In genomic region chr18:11005528-11005927, GRCh38 we compare ENCODE assay signal across 12 cellular contexts.
A peak's percentile ranks its signal among the peaks of the same experiment; 100 is the strongest.
DNase-seq lines count a peak whose midpoint lies in the region; ATAC-seq and FAIRE-seq lines count a peak whose summit lies in the region.
"Had no signal": no experiment of that assay in that cellular context is flagged by ENCODE, and none has a peak within 500 bp of the region (broad histone marks: within the 10 kb centered on the region; RNA-seq: fewer than 3 reads in every experiment).

No MANE protein-coding gene starts in this region.

- no peaks in the 10 kb centered on the region for H3K79me1 ChIP-seq in neuronal stem cell (ENCODE audit: low read depth, low read length)

- H2BK15ac ChIP-seq in neuronal stem cell (ENCODE audit: low read length): no peak overlapping the region

- no peak overlapping the region for H4K8ac ChIP-seq in neuronal stem cell (ENCODE audit: low read depth, low read length)

- H3K27me3 Mint-ChIP-seq in immature natural killer cell (ENCODE audit: low read depth in 3 of 3): no peaks in the 10 kb centered on the region
- H3K27me3 Mint-ChIP-seq: activated CD4-positive, alpha-beta T cell treated with anti-CD3 and anti-CD28 coated beads for 36 hours had no signal

- no peaks in the 10 kb centered on the region for H3K9me3 ChIP-seq in neuronal stem cell (replicated peaks in 1 of 2; ENCODE audit: control insufficient read depth in 2 of 2, insufficient read depth in 1 of 2, low read depth in 1 of 2, low read length in 2 of 2)
- H3K9me3 ChIP-seq in HAP-1: no peaks in the 10 kb centered on the region; the same call in 1 of the 2 replicates
- H3K9me3 ChIP-seq: upper lobe of left lung had no signal

- H3K27ac Mint-ChIP-seq in immature natural killer cell: no peak overlapping the region
- H3K27ac Mint-ChIP-seq: activated CD4-positive, alpha-beta T cell treated with anti-CD3 and anti-CD28 coated beads for 36 hours had no signal

- no peaks in the 10 kb centered on the region for H3K36me3 Mint-ChIP-seq in immature natural killer cell

- H2AFZ ChIP-seq in neuronal stem cell (ENCODE audit: low read length): peak overlapping the region; percentile 63

- WGBS in neuronal stem cell (ENCODE audit: extremely low coverage in 2 of 2, insufficient read length in 2 of 2, insufficient replicate concordance in 1 of 2), 2 donors: no CpG with 5 or more reads among the region's 5 CpGs

- no peak overlapping the region for H4K91ac ChIP-seq in neuronal stem cell (ENCODE audit: low read depth, low read length, poor library complexity)

- H3K27ac ChIP-seq in neuronal stem cell (replicated peaks; ENCODE audit: low read length): no peak overlapping the region
- H3K27ac ChIP-seq: upper lobe of left lung had no signal

- H3K27me3 ChIP-seq in neuronal stem cell (ENCODE audit: control insufficient read depth in 3 of 3, insufficient read depth in 3 of 3, low read depth in 1 of 3, low read length in 3 of 3) (peaks cover 0 to 2% (median 0%) of the 10 kb centered on the region in 3 experiments), HAP-1 (ENCODE audit: low read depth) (no peaks in the 10 kb centered on the region)
- H3K27me3 ChIP-seq: upper lobe of left lung had no signal

- DNase-seq in ELR (ENCODE audit: low read depth) (peak; percentile 70), RCC 7860 (ENCODE audit: low spot score) (peak; percentile 80), fibroblast of peridontal ligament (ENCODE audit: extremely low read depth) (peak; percentile 1), neuronal stem cell (ENCODE audit: low spot score) (peak; percentile 6), immature natural killer cell (no peak), HAP-1 (ENCODE audit: low spot score in 2 of 2) (no peak)
- no peak for DNase-seq in stimulated activated CD4-positive, alpha-beta T cell treated with anti-CD3 and anti-CD28 coated beads, Interleukin-15, amount 100 ng/mL, for 24 hours
- DNase-seq: activated CD4-positive, alpha-beta T cell treated with anti-CD3 and anti-CD28 coated beads for 36 hours; NCI-H446 treated with DMSO at 0.1 percent for 48 hours; stimulated activated CD4-positive, alpha-beta T cell treated with anti-CD3 and anti-CD28 coated beads, Interleukin-1b, Interleukin-23, amount 100 ng/mL, for 48 hours; upper lobe of left lung had no signal

- no peaks in the 10 kb centered on the region for H3K4me1 Mint-ChIP-seq in immature natural killer cell
- H3K4me1 Mint-ChIP-seq: activated CD4-positive, alpha-beta T cell treated with anti-CD3 and anti-CD28 coated beads for 36 hours had no signal

- H3K14ac ChIP-seq in neuronal stem cell (ENCODE audit: low read length): no peak overlapping the region

- no peak overlapping the region for H3K4me3 Mint-ChIP-seq in immature natural killer cell
- H3K4me3 Mint-ChIP-seq: activated CD4-positive, alpha-beta T cell treated with anti-CD3 and anti-CD28 coated beads for 36 hours had no signal

- no peak overlapping the region for H2BK120ac ChIP-seq in neuronal stem cell (ENCODE audit: low read depth, low read length)

- no peak overlapping the region for H3K23ac ChIP-seq in neuronal stem cell (ENCODE audit: low read depth, low read length, poor library complexity)

- no peak overlapping the region for H3K4me2 ChIP-seq in neuronal stem cell (ENCODE audit: insufficient read depth, low read length, poor library complexity, severe bottlenecking)

- H3K4me3 ChIP-seq in neuronal stem cell (ENCODE audit: low read length in 2 of 2) (peak overlapping the region in 1 of 2 donors; percentile 11), HAP-1 (no peak overlapping the region)
- H3K4me3 ChIP-seq: upper lobe of left lung had no signal

- H3K36me3 ChIP-seq in neuronal stem cell (replicated peaks in 1 of 2; ENCODE audit: control insufficient read depth in 2 of 2, insufficient read depth in 2 of 2, low read length in 2 of 2): no peaks in the 10 kb centered on the region
- no peaks in the 10 kb centered on the region for H3K36me3 ChIP-seq in HAP-1 (replicated peaks)
- H3K36me3 ChIP-seq: upper lobe of left lung had no signal

- peak; percentile 80 for FAIRE-seq in RCC 7860 (lab: Jason Lieb, UNC)

- no peak overlapping the region for H3K4ac ChIP-seq in neuronal stem cell (ENCODE audit: low read length)

- H3K4me1 ChIP-seq in neuronal stem cell (ENCODE audit: control insufficient read depth in 2 of 2, insufficient read depth in 1 of 2, low read depth in 1 of 2, low read length in 2 of 2) (peaks cover 7 to 12% of the 10 kb centered on the region in 2 donors), HAP-1 (no peaks in the 10 kb centered on the region)
- H3K4me1 ChIP-seq: upper lobe of left lung had no signal

- in situ Hi-C loops in HAP-1 (cut with MboI; ENCODE audit: low sequenced_read_pairs): no loop called here

- no peak overlapping the region for H3K18ac ChIP-seq in neuronal stem cell (ENCODE audit: low read length)

- H2BK5ac ChIP-seq in neuronal stem cell (ENCODE audit: low read length): no peak overlapping the region

- no peak for ATAC-seq in GM18861 (IDR thresholded peaks at IDR 0.05; ENCODE audit: unreplicated experiment)
- ATAC-seq: activated CD4-positive, alpha-beta T cell treated with anti-CD3 and anti-CD28 coated beads for 36 hours had no signal

- no peak overlapping the region for H3K9ac ChIP-seq in neuronal stem cell (ENCODE audit: low read depth, low read length, poor library complexity)

- peaks cover 0 to 5% (median 0%) of the 10 kb centered on the region in 6 donors for H3K9me3 Mint-ChIP-seq in immature natural killer cell

- H2BK12ac ChIP-seq in neuronal stem cell (ENCODE audit: low read length): no peak overlapping the region

- no peak overlapping the region for H2AK5ac ChIP-seq in neuronal stem cell (ENCODE audit: low read depth, low read length)

Comparison
In these comparisons a context has a peak if more than half of its experiments do, and no peak if none do; other contexts are left out.
1. DNase-seq: peak in ELR (single experiment), RCC 7860 (single experiment), fibroblast of peridontal ligament (single experiment) and neuronal stem cell (single experiment); none in immature natural killer cell (0 of 3), HAP-1 (0 of 2) and stimulated activated CD4-positive, alpha-beta T cell treated with anti-CD3 and anti-CD28 coated beads, Interleukin-15, amount 100 ng/mL, for 24 hours (single experiment).